1 cellular context compared by ENCODE assay signal in the genomic region with DNA sequence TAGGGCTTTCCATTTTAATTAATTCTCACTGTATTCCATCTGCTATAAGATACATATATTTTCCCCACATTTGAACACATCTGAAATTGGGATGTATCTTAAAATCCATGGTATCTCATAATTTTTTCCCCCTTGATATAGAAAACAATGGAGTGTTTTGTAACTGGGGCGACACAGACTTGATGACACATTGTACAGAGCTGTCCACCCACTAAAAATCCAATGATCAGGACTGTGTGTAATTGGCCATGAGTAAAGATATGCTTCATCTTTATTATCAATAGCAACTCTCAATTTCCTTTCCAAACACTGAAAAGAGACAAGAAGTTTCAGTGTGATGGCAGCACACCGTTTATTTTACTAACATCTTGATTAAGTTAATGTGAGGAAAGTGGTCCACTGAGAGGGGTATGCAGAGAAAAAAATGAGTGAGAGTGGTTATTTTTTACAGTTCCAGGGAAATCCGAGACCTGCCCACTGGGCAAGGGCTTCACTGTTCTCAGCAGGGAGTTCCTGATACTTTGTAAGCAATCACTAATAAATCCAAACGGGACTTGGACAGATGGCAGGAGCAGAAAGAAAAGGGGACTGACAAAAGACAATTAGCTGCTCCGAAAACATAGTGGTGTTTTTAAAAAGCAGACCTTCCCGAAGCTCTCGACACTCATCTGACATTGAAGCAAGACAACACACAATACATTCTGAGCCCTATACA.
TF ChIP-seq lines count a peak whose summit lies in the region.

No MANE protein-coding gene starts in this region.

TF ChIP-seq in HEK293T, 16 proteins besides CTCF, POLR2A, EP300 and RAD21:
- TF ChIP-seq PKNOX1 (IDR thresholded peaks at IDR 0.05) (peak; percentile 32), SP1 (IDR thresholded peaks at IDR 0.05) (no peak)
